ENCODE assay signal across 9 cellular contexts in genomic region chr9:136902259-136902821, GRCh38. TPM values are rescaled to one million over a fixed set of nuclear protein-coding genes. Genes with fewer than 3 reads are reported as not detected.
DNase-seq lines count a peak whose midpoint lies in the region; ATAC-seq, FAIRE-seq and TF ChIP-seq lines count a peak whose summit lies in the region.
"Had no signal": no experiment of that assay in that cellular context is flagged by ENCODE, and none has a peak within 500 bp of the region (broad histone marks: within the 10 kb centered on the region; RNA-seq: fewer than 3 reads in every experiment).

No MANE protein-coding gene starts in this region.

- H3K4me3 ChIP-seq in fibroblast of pulmonary artery (replicated peaks; ENCODE audit: low read depth, low read length) = no peak overlapping the region
- H3K4me3 ChIP-seq in gastrocnemius medialis = no peak overlapping the region

- FAIRE-seq in GM19239 (lab: Jason Lieb, UNC) = peak; percentile 31
- FAIRE-seq: islet of Langerhans had no signal

- H3K4me1 ChIP-seq in gastrocnemius medialis = peaks cover 24 to 32% of the 10 kb centered on the region in 2 donors

- DNase-seq in GM19239 (ENCODE audit: insufficient read length, low spot score) = peak; percentile 84
- peak; percentile 82 for DNase-seq in activated T-cell treated with anti-CD3 and anti-CD28 coated beads for 48 hours (ENCODE audit: low read depth)
- DNase-seq in fibroblast of pulmonary artery (ENCODE audit: low read depth) = peak; percentile 61
- peak; percentile 72 to 81 for DNase-seq in gastrocnemius medialis
- DNase-seq in NCI-H146 (lab: John Stamatoyannopoulos, UW) = no peak
- no peak for DNase-seq in NK-92 treated with Interleukin-12 subunit alpha and Interleukin-12 subunit beta, amount 100 ng/mL, for 24 hours (lab: John Stamatoyannopoulos, UW)

- intact Hi-C loops in gastrocnemius medialis (cut with DNase I; ENCODE audit: low total_unique reads) = no loop called here

- peak overlapping the region; percentile 59 for H3K27ac ChIP-seq in 22Rv1
- H3K27ac ChIP-seq in gastrocnemius medialis = peak overlapping the region; percentile 76 to 82 (median 80)

- no peaks in the 10 kb centered on the region for H3K27me3 ChIP-seq in gastrocnemius medialis

- no peak for TF ChIP-seq CTCF in 22Rv1 (IDR thresholded peaks at IDR 0.05)
- TF ChIP-seq CTCF in fibroblast of pulmonary artery (IDR thresholded peaks at IDR 0.05; ENCODE audit: low read length, missing control alignments) = no peak
- no peak for TF ChIP-seq CTCF in gastrocnemius medialis (IDR thresholded peaks at IDR 0.05 in 4 of 5, conservative IDR thresholded peaks at IDR 0.05 in 1 of 5)

- in situ Hi-C loops in gastrocnemius medialis (cut with MboI; ENCODE audit: low sequenced_read_pairs in 4 of 4) = no loop called here

- H3K9me3 ChIP-seq in gastrocnemius medialis = no peaks in the 10 kb centered on the region

- peak in 1 of 2 donors; percentile 45 for TF ChIP-seq POLR2A in gastrocnemius medialis (IDR thresholded peaks at IDR 0.05)

- H3K36me3 ChIP-seq in gastrocnemius medialis = peaks cover 0 to 9% of the 10 kb centered on the region in 2 donors

- ATAC-seq in HG03571 (IDR thresholded peaks at IDR 0.05; ENCODE audit: unreplicated experiment) (peak; percentile 49), gastrocnemius medialis (peak; percentile 84 to 90)

RNA-seq across cellular contexts. Expression of gene TRAF2, which starts 16.0 kb away (rescaled TPM):
- 1 to 10 TPM; 3.5 to 6.6 (median 4.8) TPM for total RNA-seq in gastrocnemius medialis

RNA-seq across cellular contexts. Expression of gene EDF1, which starts 36.2 kb away (rescaled TPM):
- total RNA-seq in gastrocnemius medialis = 100 to 1,000 TPM; 285 to 440 (median 334) TPM

RNA-seq across cellular contexts. Expression of gene FBXW5, which starts 42.2 kb away (rescaled TPM):
- total RNA-seq in gastrocnemius medialis = 100 to 1,000 TPM; 329 to 469 (median 435) TPM

RNA-seq across cellular contexts. Expression of gene C8G, which starts 42.7 kb away (rescaled TPM):
- 1 to 10 TPM in 2 of 4 donors, not detected in 2; 1.7 to 5.2 TPM for total RNA-seq in gastrocnemius medialis

RNA-seq across cellular contexts. Expression of gene LCN12, which starts 49.7 kb away (rescaled TPM):
- not detected for total RNA-seq in gastrocnemius medialis

Comparison
In these comparisons a context has a peak if more than half of its experiments do, and no peak if none do; other contexts are left out.
1. DNase-seq: peak in GM19239 (single experiment), activated T-cell treated with anti-CD3 and anti-CD28 coated beads for 48 hours (single experiment), fibroblast of pulmonary artery (single experiment) and gastrocnemius medialis (2 of 2); none in NCI-H146 (single experiment) and NK-92 treated with Interleukin-12 subunit alpha and Interleukin-12 subunit beta, amount 100 ng/mL, for 24 hours (single experiment).